In genomic region chr1:1237874-1238701, GRCh38 we compare ENCODE assay signal across 11 cellular contexts. TPM values are rescaled to one million over a fixed set of nuclear protein-coding genes. Genes with fewer than 3 reads are reported as not detected.
DNase-seq lines count a peak whose midpoint lies in the region; ATAC-seq and TF ChIP-seq lines count a peak whose summit lies in the region.
"Had no signal": no experiment of that assay in that cellular context is flagged by ENCODE, and none has a peak within 500 bp of the region (broad histone marks: within the 10 kb centered on the region; RNA-seq: fewer than 3 reads in every experiment).

No MANE protein-coding gene starts in this region.

- TF ChIP-seq CTCF in gastroesophageal sphincter (IDR thresholded peaks at IDR 0.05), result no peak

- no peak overlapping the region for H3K27ac Mint-ChIP-seq in activated naive CD4-positive, alpha-beta T cell treated with anti-CD3 and anti-CD28 coated beads, Interleukin-2, amount 50 U/mL, for 72 hours
- H3K27ac Mint-ChIP-seq: T-cell had no signal

- H3K4me3 ChIP-seq in gastroesophageal sphincter, result no peak overlapping the region

- H3K27ac ChIP-seq in gastroesophageal sphincter, result no peak overlapping the region

- TF ChIP-seq POLR2A in gastroesophageal sphincter (IDR thresholded peaks at IDR 0.05), result no peak

- H3K9me3 ChIP-seq in gastroesophageal sphincter, result no peaks in the 10 kb centered on the region

- H3K36me3 ChIP-seq in gastroesophageal sphincter, result peaks cover 0 to 33% of the 10 kb centered on the region in 2 donors

- peaks cover 9 to 13% of the 10 kb centered on the region in 2 donors for H3K36me3 Mint-ChIP-seq in activated naive CD4-positive, alpha-beta T cell treated with anti-CD3 and anti-CD28 coated beads, Interleukin-2, amount 50 U/mL, for 72 hours

- DNase-seq in activated naive CD4-positive, alpha-beta T cell treated with anti-CD3 and anti-CD28 coated beads, Interleukin-2, amount 50 U/mL, for 72 hours (ENCODE audit: low spot score in 2 of 2), result no peak
- DNase-seq in activated naive CD4-positive, alpha-beta T cell treated with anti-CD3 and anti-CD28 coated beads, Interleukin-2, amount 50 U/mL, for 16 hours, result no peak
- DNase-seq: activated CD8-positive, alpha-beta memory T cell treated with anti-CD3 and anti-CD28 coated beads for 24 hours; amniotic stem cell; MV-4-11; NCI-H69; T-cell had no signal

- H3K4me1 ChIP-seq in gastroesophageal sphincter, result peaks cover 0 to 27% (median 10%) of the 10 kb centered on the region in 3 donors

- peaks cover 50% of the 10 kb centered on the region for H3K27me3 ChIP-seq in gastroesophageal sphincter

- no CpG with 5 or more reads among the region's 48 CpGs for WGBS in gastroesophageal sphincter (ENCODE audit: low coverage in 1 of 2), 2 donors

- TF ChIP-seq EP300 in gastroesophageal sphincter (IDR thresholded peaks at IDR 0.05), result no peak

- H3K9me3 Mint-ChIP-seq in activated naive CD4-positive, alpha-beta T cell treated with anti-CD3 and anti-CD28 coated beads, Interleukin-2, amount 50 U/mL, for 72 hours, result peaks cover 0 to 4% of the 10 kb centered on the region in 2 donors
- H3K9me3 Mint-ChIP-seq: T-cell had no signal

- ATAC-seq in activated naive CD4-positive, alpha-beta T cell treated with anti-CD3 and anti-CD28 coated beads, Interleukin-2, amount 50 U/mL, for 72 hours, result peak; percentile 23 to 45
- ATAC-seq in esophagus mucosa (peak; percentile 43), HG03025 (IDR thresholded peaks at IDR 0.05; ENCODE audit: low FRiP score, unreplicated experiment) (no peak), gastroesophageal sphincter (no peak), GM21825 (IDR thresholded peaks at IDR 0.05; ENCODE audit: unreplicated experiment) (no peak)
- ATAC-seq: T-cell had no signal

RNA-seq across cellular contexts. Expression of gene B3GALT6, which starts 6.1 kb away (rescaled TPM):
- 10 to 100 TPM in 1 of 2 donors, 1 to 10 TPM in 1; 9.0 to 12.5 TPM for total RNA-seq in activated naive CD4-positive, alpha-beta T cell treated with anti-CD3 and anti-CD28 coated beads, Interleukin-2, amount 50 U/mL, for 72 hours
- total RNA-seq in esophagus mucosa (8.4 TPM), gastroesophageal sphincter (10 to 100 TPM; 12.3 to 24.1 (median 15.0) TPM)

RNA-seq across cellular contexts. Expression of gene SDF4, which starts 6.3 kb away (rescaled TPM):
- 100 to 1,000 TPM in 1 of 2 donors, 10 to 100 TPM in 1; 68.4 to 144 TPM for total RNA-seq in activated naive CD4-positive, alpha-beta T cell treated with anti-CD3 and anti-CD28 coated beads, Interleukin-2, amount 50 U/mL, for 72 hours
- total RNA-seq in esophagus mucosa, result 69.9 TPM
- 100 to 1,000 TPM in 2 of 4 donors, 10 to 100 TPM in 2; 84.2 to 115 (median 93.9) TPM for total RNA-seq in gastroesophageal sphincter

RNA-seq across cellular contexts. Expression of gene C1QTNF12, which starts 8.4 kb away (rescaled TPM):
- 10 to 100 TPM in 1 of 2 donors, 1 to 10 TPM in 1; 4.0 to 17.7 TPM for total RNA-seq in activated naive CD4-positive, alpha-beta T cell treated with anti-CD3 and anti-CD28 coated beads, Interleukin-2, amount 50 U/mL, for 72 hours
- total RNA-seq in esophagus mucosa, result 3.9 TPM
- total RNA-seq in gastroesophageal sphincter, result 1 to 10 TPM in 3 of 4 donors, under 1 TPM in 1; 0.96 to 2.8 (median 1.7) TPM

RNA-seq across cellular contexts. Expression of gene TNFRSF4, which starts 24.1 kb away (rescaled TPM):
- total RNA-seq in activated naive CD4-positive, alpha-beta T cell treated with anti-CD3 and anti-CD28 coated beads, Interleukin-2, amount 50 U/mL, for 72 hours, result 100 to 1,000 TPM; 166 to 176 TPM
- total RNA-seq in esophagus mucosa (0.36 TPM), gastroesophageal sphincter (1 to 10 TPM in 3 of 4 donors, under 1 TPM in 1; 0.93 to 1.6 (median 1.3) TPM)

RNA-seq across cellular contexts. Expression of gene TNFRSF18, which starts 31.7 kb away (rescaled TPM):
- 100 to 1,000 TPM in 1 of 2 donors, 10 to 100 TPM in 1; 43.6 to 250 TPM for total RNA-seq in activated naive CD4-positive, alpha-beta T cell treated with anti-CD3 and anti-CD28 coated beads, Interleukin-2, amount 50 U/mL, for 72 hours
- total RNA-seq in esophagus mucosa (16.3 TPM), gastroesophageal sphincter (1 to 10 TPM in 1 of 4 donors, under 1 TPM in 1, not detected in 2; 0.35 to 2.2 TPM)

Comparison
In these comparisons a context has a peak if more than half of its experiments do, and no peak if none do; other contexts are left out.
1. ATAC-seq: peak in activated naive CD4-positive, alpha-beta T cell treated with anti-CD3 and anti-CD28 coated beads, Interleukin-2, amount 50 U/mL, for 72 hours (2 of 2) and esophagus mucosa (single experiment); none in HG03025 (single experiment), gastroesophageal sphincter (single experiment) and GM21825 (single experiment).